Comparison of ENCODE assay signal across 35 cellular contexts in the genomic region with DNA sequence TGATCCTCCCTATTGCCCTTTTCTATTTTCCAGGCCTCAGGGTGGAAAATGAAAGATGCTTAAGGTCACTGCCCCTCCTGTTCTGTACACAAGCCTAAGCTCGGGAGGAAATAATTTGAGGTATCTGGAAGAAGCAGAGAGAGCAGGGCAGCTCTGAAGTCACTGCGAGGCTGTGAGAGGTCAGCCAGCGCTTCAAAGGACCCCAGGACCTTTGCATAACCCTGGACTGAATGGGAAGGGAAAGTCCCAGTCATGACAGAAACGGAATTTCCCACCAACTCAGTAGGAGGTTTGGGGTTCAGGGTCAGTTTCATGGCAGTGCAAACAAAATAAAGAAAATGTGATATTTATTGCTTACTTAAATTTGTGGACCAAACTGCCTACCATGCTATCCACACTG. TPM values are rescaled to one million over a fixed set of nuclear protein-coding genes. Genes with fewer than 3 reads are reported as not detected.
"Had no signal": no experiment of that assay in that cellular context is flagged by ENCODE, and none has a peak within 500 bp of the region (broad histone marks: within the 10 kb centered on the region; RNA-seq: fewer than 3 reads in every experiment).

No MANE protein-coding gene starts in this region.

- H3K9me3 ChIP-seq: adrenal gland, body of pancreas, breast epithelium had no signal

- H3K4me1 ChIP-seq: body of pancreas, breast epithelium had no signal

- H3K36me3 ChIP-seq: adrenal gland, brain microvascular endothelial cell, breast epithelium had no signal

- H3K4me3 ChIP-seq: adrenal gland, body of pancreas, breast epithelium had no signal

- ATAC-seq: activated CD8-positive, alpha-beta T cell treated with anti-CD3 and anti-CD28 coated beads for 36 hours; activated naive CD4-positive, alpha-beta T cell treated with anti-CD3 and anti-CD28 coated beads, Interleukin-2, amount 50 U/mL, for 72 hours; activated T-cell treated with anti-CD3 and anti-CD28 coated beads, Interleukin-2, amount 50 U/mL, for 4 hours; activated T-cell treated with anti-CD3 and anti-CD28 coated beads, Interleukin-2, amount 50 U/mL, for 72 hours; activated T-helper 17 cell treated with anti-CD3 and anti-CD28 coated beads, Interleukin-2, amount 50 U/mL, for 72 hours; body of pancreas had no signal

- DNase-seq: activated B cell treated with CpG ODN at 0.5 μM for 24 hours; activated CD4-positive, alpha-beta memory T cell treated with anti-CD3 and anti-CD28 coated beads for 36 hours; activated CD4-positive, alpha-beta T cell treated with anti-CD3 and anti-CD28 coated beads for 4 hours; activated CD4-positive, alpha-beta T cell treated with anti-CD3 and anti-CD28 coated beads, Interleukin-2, amount 10 ng/mL, durations not matched to agents 24 days and 14 days; activated CD4-positive, alpha-beta T cell treated with anti-CD3 and anti-CD28 coated beads, Interleukin-2, amount 50 U/mL, for 1 hour; activated CD4-positive, alpha-beta T cell treated with anti-CD3 and anti-CD28 coated beads, Interleukin-2, amount 50 U/mL, for 4 hours; activated CD4-positive, CD25-positive, alpha-beta regulatory T cell treated with anti-CD3 and anti-CD28 coated beads, Interleukin-2, amount 50 U/mL, for 72 hours; activated CD8-positive, alpha-beta memory T cell treated with anti-CD3 and anti-CD28 coated beads, Interleukin-2, amount 50 U/mL, for 4 hours; activated CD8-positive, alpha-beta T cell treated with anti-CD3 and anti-CD28 coated beads for 36 hours; activated effector memory CD4-positive, alpha-beta T cell treated with anti-CD3 and anti-CD28 coated beads, Interleukin-2, amount 50 U/mL, for 16 hours; activated gamma-delta T cell treated with Interleukin-2 at 50 U/mL for 16 hours; activated naive CD4-positive, alpha-beta T cell; activated naive CD4-positive, alpha-beta T cell treated with anti-CD3 and anti-CD28 coated beads for 36 hours; activated naive CD4-positive, alpha-beta T cell treated with anti-CD3 and anti-CD28 coated beads, Interleukin-2, amount 50 U/mL, for 16 hours; activated naive CD8-positive, alpha-beta T cell treated with anti-CD3 and anti-CD28 coated beads for 36 hours; activated T-cell treated with anti-CD3 and anti-CD28 coated beads for 4 hours; activated T-cell treated with anti-CD3 and anti-CD28 coated beads, Interleukin-2, amount 50 U/mL, for 1 hour; activated T-cell treated with anti-CD3 and anti-CD28 coated beads, Interleukin-2, amount 50 U/mL, for 4 hours; activated T-cell treated with anti-CD3 and anti-CD28 coated beads, Interleukin-2, amount 50 U/mL, for 72 hours; adrenal gland; amniotic stem cell; body of pancreas; brain microvascular endothelial cell; central memory CD4-positive, alpha-beta T cell; T-helper 2 cell; T-helper 9 cell had no signal

- H3K27ac ChIP-seq: adrenal gland, body of pancreas, brain microvascular endothelial cell, breast epithelium, VCaP had no signal

- FAIRE-seq: astrocyte, TTC549 had no signal

- H3K27me3 ChIP-seq: adrenal gland, body of pancreas, brain microvascular endothelial cell, breast epithelium had no signal

RNA-seq across cellular contexts. Expression of gene LRFN2, which starts 58.1 kb away (rescaled TPM):
- total RNA-seq: activated B cell treated with CpG ODN at 0.5 μM for 24 hours; activated CD4-positive, alpha-beta memory T cell treated with anti-CD3 and anti-CD28 coated beads for 36 hours; activated CD8-positive, alpha-beta memory T cell treated with anti-CD3 and anti-CD28 coated beads for 36 hours; activated CD8-positive, alpha-beta T cell treated with anti-CD3 and anti-CD28 coated beads for 36 hours; activated naive CD4-positive, alpha-beta T cell treated with anti-CD3 and anti-CD28 coated beads for 36 hours; activated naive CD4-positive, alpha-beta T cell treated with anti-CD3 and anti-CD28 coated beads, Interleukin-2, amount 50 U/mL, for 72 hours; activated naive CD8-positive, alpha-beta T cell treated with anti-CD3 and anti-CD28 coated beads for 36 hours; activated T-cell treated with anti-CD3 and anti-CD28 coated beads, Interleukin-2, amount 50 U/mL, for 4 hours; aorta; breast epithelium; cardiac septum had no signal
- polyA plus RNA-seq: aorta had no signal
